In genomic region chr19:16496613-16496983, GRCh38 we compare ENCODE assay signal across 8 cellular contexts. TPM values are rescaled to one million over a fixed set of nuclear protein-coding genes. Genes with fewer than 3 reads are reported as not detected.
DNase-seq lines count a peak whose midpoint lies in the region; ATAC-seq and TF ChIP-seq lines count a peak whose summit lies in the region.

No MANE protein-coding gene starts in this region.

- H3K27me3 ChIP-seq in esophagus (ENCODE audit: control insufficient read depth in 1 of 2, insufficient read depth in 2 of 2, low read length in 2 of 2) = no peaks in the 10 kb centered on the region
- no peaks in the 10 kb centered on the region for H3K27me3 ChIP-seq in neuron (ENCODE audit: insufficient read depth, low read length)

- peak overlapping the region; percentile 68 for H2AFZ ChIP-seq in neuron (ENCODE audit: low read depth, low read length)

- POLR2A ChIA-PET in RWPE1 (lab: Yijun Ruan, JAX; ENCODE audit: low non-redundant PET) (no interaction called here), GM10248 (lab: Yijun Ruan, JAX) (no interaction called here)

- H3K9me3 ChIP-seq in esophagus (ENCODE audit: control insufficient read depth in 2 of 2, insufficient read depth in 1 of 2, low read depth in 1 of 2, low read length in 1 of 2) = no peaks in the 10 kb centered on the region
- no peaks in the 10 kb centered on the region for H3K9me3 ChIP-seq in neuron (ENCODE audit: low read length)

- DNase-seq in GM10266 (ENCODE audit: extremely low spot score) (peak; percentile 1), RWPE1 (ENCODE audit: low spot score) (no peak), NCI-H2196 treated with DMSO at 0.1 percent for 48 hours (lab: John Stamatoyannopoulos, UW; ENCODE audit: unreplicated experiment) (no peak), GM10248 (ENCODE audit: extremely low spot score) (no peak)

- CTCF ChIA-PET in RWPE1 (lab: Yijun Ruan, JAX) (no interaction called here), GM10248 (lab: Yijun Ruan, JAX) (interaction anchor here (1.0 to 1.5 kb wide), 3 partner anchors 21 to 54 kb away, joined by 3 to 4 read pairs (median 4); no protein-coding TSS in a partner anchor)

- H3K27ac ChIP-seq in RWPE1 = peak overlapping the region; percentile 68
- H3K27ac ChIP-seq in esophagus (ENCODE audit: low read depth in 2 of 2, low read length in 1 of 2) = peak overlapping the region; percentile 40 to 66

- H3K36me3 ChIP-seq in esophagus (ENCODE audit: control insufficient read depth in 2 of 2, insufficient read depth in 2 of 2, low read length in 1 of 2) = no peaks in the 10 kb centered on the region
- peaks cover 5% of the 10 kb centered on the region for H3K36me3 ChIP-seq in neuron (ENCODE audit: insufficient read depth, low read length)

- ATAC-seq in HG02642 (IDR thresholded peaks at IDR 0.05; ENCODE audit: poor library complexity, unreplicated experiment) (no peak), GM19328 (IDR thresholded peaks at IDR 0.05; ENCODE audit: unreplicated experiment) (no peak)

- peaks cover 0 to 3% of the 10 kb centered on the region in 2 donors for H3K4me1 ChIP-seq in esophagus (ENCODE audit: control insufficient read depth in 2 of 2, insufficient read depth in 2 of 2, low read length in 1 of 2)
- H3K4me1 ChIP-seq in neuron (ENCODE audit: insufficient read depth, low read length) = peaks cover 9% of the 10 kb centered on the region

- peak overlapping the region; percentile 68 to 75 for H3K4me3 ChIP-seq in esophagus (ENCODE audit: low read depth in 1 of 2, low read length in 2 of 2)
- H3K4me3 ChIP-seq in neuron (ENCODE audit: low read length) = peak overlapping the region; percentile 79

- WGBS in esophagus, 2 donors = 16 to 22% methylated on average over 16 of the region's 16 CpGs

- TF ChIP-seq CTCF in GM10266 (IDR thresholded peaks at IDR 0.05; ENCODE audit: control insufficient read depth, insufficient read depth, low read depth, missing control alignments) (no peak), RWPE1 (conservative IDR thresholded peaks at IDR 0.05; ENCODE audit: low read depth) (no peak), GM10248 (IDR thresholded peaks at IDR 0.05; ENCODE audit: control extremely low read depth, extremely low read depth, low read depth, missing control alignments) (no peak)

RNA-seq across cellular contexts. Expression of gene C19orf44, which starts 0.4 kb away (rescaled TPM):
- 1 to 10 TPM; 1.6 to 2.5 TPM for polyA plus RNA-seq in esophagus

RNA-seq across cellular contexts. Expression of gene CALR3, which starts 0.6 kb away (rescaled TPM):
- under 1 TPM in 1 of 2 donors, not detected in 1; 0.02 TPM for polyA plus RNA-seq in esophagus

RNA-seq across cellular contexts. Expression of gene EPS15L1, which starts 24.8 kb away (rescaled TPM):
- polyA plus RNA-seq in esophagus = 10 to 100 TPM; 17.7 to 20.2 TPM

RNA-seq across cellular contexts. Expression of gene CHERP, which starts 45.6 kb away (rescaled TPM):
- polyA plus RNA-seq in esophagus = 10 to 100 TPM; 15.2 to 20.1 TPM
